Comparison of ENCODE assay signal across 8 cellular contexts in the genomic region with DNA sequence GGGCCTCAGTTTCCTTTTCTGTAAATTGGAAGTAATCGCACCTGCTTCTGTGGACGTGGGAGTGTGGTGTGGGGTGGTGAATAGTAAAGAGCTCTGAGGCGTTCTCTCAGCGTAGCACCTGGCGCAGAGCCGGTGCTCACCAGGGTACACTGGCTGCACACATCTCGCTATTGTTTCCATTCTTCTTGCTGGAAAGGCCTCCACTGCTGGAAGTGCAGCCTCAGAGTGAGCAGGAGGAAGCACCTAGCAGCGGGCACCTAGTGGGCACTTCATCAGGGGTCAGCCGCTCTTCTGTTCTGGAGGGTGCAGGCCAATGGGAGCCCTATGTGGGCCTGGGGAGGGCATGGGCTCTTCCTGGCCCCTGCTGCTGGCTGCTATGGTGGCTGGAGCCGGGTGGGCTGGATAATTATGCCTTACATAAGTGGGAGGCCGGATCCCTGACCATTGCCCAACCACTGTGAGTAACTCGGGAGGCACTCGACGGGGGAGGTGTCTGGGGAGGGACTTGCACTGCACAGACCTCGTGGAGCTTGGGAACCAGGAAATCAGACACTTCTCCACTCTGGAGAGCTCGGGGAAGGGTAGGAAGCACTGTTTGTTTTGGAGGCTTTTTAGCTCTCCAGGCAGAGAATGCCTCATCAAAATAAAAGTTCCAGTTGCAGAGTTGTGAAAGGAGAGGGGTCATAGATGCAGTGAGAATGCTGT. TPM values are rescaled to one million over a fixed set of nuclear protein-coding genes. Genes with fewer than 3 reads are reported as not detected.
DNase-seq lines count a peak whose midpoint lies in the region; ATAC-seq and TF ChIP-seq lines count a peak whose summit lies in the region.

No MANE protein-coding gene starts in this region.

- peaks cover 50 to 70% (median 56%) of the 10 kb centered on the region in 3 donors for H3K4me1 Mint-ChIP-seq in T-cell

- CTCF ChIA-PET in T-cell (lab: Charles Lee): interaction anchor here in 1 of 2 donors (0.7 to 1.7 kb wide), 2 partner anchors 165 to 248 kb away, joined by 3 to 4 read pairs; no protein-coding TSS in a partner anchor

- H3K4me3 Mint-ChIP-seq in T-cell: peak overlapping the region; percentile 91 to 96 (median 91)

- POLR2A ChIA-PET in T-cell (lab: Charles Lee): interaction anchor here in 1 of 2 donors (1.1 to 1.3 kb wide), 2 partner anchors 157 to 166 kb away, joined by 4 to 6 read pairs; no protein-coding TSS in a partner anchor

- peaks cover 0 to 2% of the 10 kb centered on the region in 2 donors for H3K27me3 Mint-ChIP-seq in T-cell

- H3K9me3 Mint-ChIP-seq in T-cell: no peaks in the 10 kb centered on the region

- ATAC-seq in T-cell (replicated peaks in 1 of 4) (no peak), GM18909 (IDR thresholded peaks at IDR 0.05; ENCODE audit: poor library complexity, unreplicated experiment) (no peak), HG02938 (IDR thresholded peaks at IDR 0.05; ENCODE audit: unreplicated experiment) (no peak)

- peak overlapping the region; percentile 94 to 97 for H3K27ac Mint-ChIP-seq in T-cell

- peak overlapping the region; percentile 74 for H3K4me3 ChIP-seq in epithelial cell of esophagus (ENCODE audit: low read length)

- DNase-seq in GM04503 (ENCODE audit: low read depth) (peak; percentile 91), MV-4-11 (lab: John Stamatoyannopoulos, UW) (peak; percentile 85), T-cell (peak in 1 of 34 experiments; percentile 35), epithelial cell of esophagus (ENCODE audit: low read depth) (peak; percentile 98), mucosa of gallbladder (ENCODE audit: low spot score) (peak; percentile 89), ureter (ENCODE audit: low spot score) (peak; percentile 92)

- H3K36me3 Mint-ChIP-seq in T-cell: peaks cover 2% of the 10 kb centered on the region

- no peak for TF ChIP-seq CTCF in epithelial cell of esophagus (IDR thresholded peaks at IDR 0.05; ENCODE audit: insufficient read depth, low read depth, low read length, missing control alignments)

RNA-seq across cellular contexts. Expression of gene MAP2K3, which starts 1.7 kb away (rescaled TPM):
- total RNA-seq in T-cell: 10 to 100 TPM; 36.9 to 61.3 (median 57.1) TPM
- total RNA-seq in mucosa of gallbladder: 74.0 TPM
- 55.2 TPM for total RNA-seq in ureter

RNA-seq across cellular contexts. Expression of gene NATD1, which starts 33.0 kb away (rescaled TPM):
- total RNA-seq in T-cell: 10 to 100 TPM in 2 of 5 donors, 1 to 10 TPM in 3; 7.2 to 11.1 (median 9.6) TPM
- total RNA-seq in mucosa of gallbladder: 20.6 TPM
- 5.6 TPM for total RNA-seq in ureter
